8 cellular contexts compared by ENCODE assay signal in genomic region chr3:122415762-122416654, GRCh38. TPM values are rescaled to one million over a fixed set of nuclear protein-coding genes. Genes with fewer than 3 reads are reported as not detected.
DNase-seq lines count a peak whose midpoint lies in the region; ATAC-seq and TF ChIP-seq lines count a peak whose summit lies in the region.

Gene WDR5B (minus strand): TSS chr3:122416062. CDS start chr3:122415528, 534 bp downstream.

- peak; percentile 98 for DNase-seq in activated CD4-positive, alpha-beta T cell treated with anti-CD3 and anti-CD28 coated beads for 1 hour
- DNase-seq in dermis blood vessel endothelial cell (peak; percentile 99), lower leg skin (ENCODE audit: low spot score in 2 of 2) (peak; percentile 98 to 100), Kasumi-1 (lab: John Stamatoyannopoulos, UW) (no peak)
- peak; percentile 96 to 99 (median 96) for DNase-seq in stimulated activated CD4-positive, alpha-beta T cell treated with anti-CD3 and anti-CD28 coated beads, TNF-alpha, amount 100 ng/mL, for 24 hours (ENCODE audit: low read depth in 3 of 3)

- peak; percentile 95 for TF ChIP-seq POLR2A in GM19193 (IDR thresholded peaks at IDR 0.05; ENCODE audit: extremely low read depth, insufficient read depth, insufficient read length)
- TF ChIP-seq POLR2A in lower leg skin (IDR thresholded peaks at IDR 0.05), result peak in 1 of 2 donors; percentile 41

- H3K27me3 ChIP-seq in ACC112 (ENCODE audit: insufficient read depth, low read length), result no peaks in the 10 kb centered on the region

- H3K79me2 ChIP-seq in ACC112 (ENCODE audit: control insufficient read depth, insufficient read depth, low read length, unreplicated experiment), result peaks cover 42% of the 10 kb centered on the region

- H3K36me3 ChIP-seq in ACC112 (ENCODE audit: insufficient read depth, low read length), result 0 out of 2 replicates have a peak, but pooled peaks cover under 1% of the 10 kb centered on the region

- H3K4me1 ChIP-seq in ACC112 (ENCODE audit: control insufficient read depth, insufficient read depth, low read length, unreplicated experiment), result peaks cover 16% of the 10 kb centered on the region

- no peak for TF ChIP-seq CTCF in lower leg skin (IDR thresholded peaks at IDR 0.05)

- WGBS in lower leg skin, 2 donors, result 0 to 1% methylated on average over 48 of the region's 48 CpGs

- H2AFZ ChIP-seq in ACC112 (ENCODE audit: low read length, unreplicated experiment), result peak within 1 kb of the TSS; percentile 84

- H3K27ac ChIP-seq in ACC112 (ENCODE audit: low read depth, low read length), result peak within 1 kb of the TSS; percentile 46

- peak; percentile 84 for ATAC-seq in HG03439 (IDR thresholded peaks at IDR 0.05; ENCODE audit: unreplicated experiment)

- intact Hi-C loops in lower leg skin (cut with DNase I; ENCODE audit: low total_unique reads), result no loop called here

- H3K4me3 ChIP-seq in ACC112 (ENCODE audit: low read depth, low read length), result peak within 1 kb of the TSS; percentile 83
- peak within 1 kb of the TSS; percentile 61 for H3K4me3 ChIP-seq in lower leg skin (ENCODE audit: low read depth, poor library complexity, severe bottlenecking)

RNA-seq across cellular contexts. Expression of gene WDR5B, which starts in this region (rescaled TPM):
- total RNA-seq in dermis blood vessel endothelial cell, result 4.6 and 4.8 TPM in 2 replicates
- 1 to 10 TPM; 1.3 to 4.9 (median 2.8) TPM for total RNA-seq in lower leg skin

Comparison
In these comparisons a context has a peak if more than half of its experiments do, and no peak if none do; other contexts are left out.
1. DNase-seq: peak in activated CD4-positive, alpha-beta T cell treated with anti-CD3 and anti-CD28 coated beads for 1 hour (single experiment), dermis blood vessel endothelial cell (single experiment), lower leg skin (2 of 2) and stimulated activated CD4-positive, alpha-beta T cell treated with anti-CD3 and anti-CD28 coated beads, TNF-alpha, amount 100 ng/mL, for 24 hours (3 of 3); none in Kasumi-1 (0 of 2).